ENCODE assay signal across 2 cellular contexts in genomic region chr18:22428672-22429071, GRCh38.
A peak's percentile ranks its signal among the peaks of the same experiment; 100 is the strongest.
TF ChIP-seq lines count a peak whose summit lies in the region.

No MANE protein-coding gene starts in this region.

TF ChIP-seq in liver, 16 proteins besides CTCF, POLR2A, EP300 and RAD21 (continued from another document):
- peak; percentile 89 for TF ChIP-seq MAX (IDR thresholded peaks at IDR 0.05)
- TF ChIP-seq REST (IDR thresholded peaks at IDR 0.05), result peak; percentile 70
- TF ChIP-seq SP1 (IDR thresholded peaks at IDR 0.05), result peak; percentile 82
- TF ChIP-seq ZBTB33 (IDR thresholded peaks at IDR 0.05), result peak; percentile 72
- peak; percentile 90 for TF ChIP-seq FOXA2 (IDR thresholded peaks at IDR 0.05)
- TF ChIP-seq GABPA (IDR thresholded peaks at IDR 0.05 in 1 of 2, conservative IDR thresholded peaks at IDR 0.05 in 1 of 2), result no peak
- TF ChIP-seq JUND (IDR thresholded peaks at IDR 0.05), result peak; percentile 54 to 75
- peak; percentile 95 for TF ChIP-seq FOXA1 (IDR thresholded peaks at IDR 0.05)
- TF ChIP-seq RXRA (IDR thresholded peaks at IDR 0.05), result peak; percentile 93 to 98
- peak; percentile 56 for TF ChIP-seq ATF3 (IDR thresholded peaks at IDR 0.05)
- peak; percentile 89 for TF ChIP-seq TAF1 (conservative IDR thresholded peaks at IDR 0.05)
- TF ChIP-seq NR2F2 (IDR thresholded peaks at IDR 0.05), result no peak
- peak; percentile 72 to 80 for TF ChIP-seq HNF4A (conservative IDR thresholded peaks at IDR 0.05)
- TF ChIP-seq YY1 (IDR thresholded peaks at IDR 0.05), result peak; percentile 33

TF ChIP-seq in HepG2, 621 proteins besides CTCF, POLR2A, EP300 and RAD21:
- no peak for TF ChIP-seq ZNF280D (CRISPR knock-in tag; IDR thresholded peaks at IDR 0.05)
- TF ChIP-seq ZNF703 (CRISPR knock-in tag; IDR thresholded peaks at IDR 0.05; ENCODE audit: borderline replicate concordance), result no peak
- TF ChIP-seq ZFY (CRISPR knock-in tag; IDR thresholded peaks at IDR 0.05), result no peak
- TF ChIP-seq ZNF687 (CRISPR knock-in tag; IDR thresholded peaks at IDR 0.05), result no peak
- no peak for TF ChIP-seq ZNF781 (CRISPR knock-in tag; IDR thresholded peaks at IDR 0.05; ENCODE audit: borderline replicate concordance, not compliant biosample characterization)
- TF ChIP-seq DNMT1 (CRISPR knock-in tag; IDR thresholded peaks at IDR 0.05), result no peak
